ENCODE assay signal across 1 cellular context in genomic region chr14:76904100-76904739, GRCh38.
TF ChIP-seq lines count a peak whose summit lies in the region.

No MANE protein-coding gene starts in this region.

TF ChIP-seq in WTC11, 78 proteins besides CTCF, POLR2A, EP300 and RAD21 (continued from another document):
- TF ChIP-seq SOX15 (CRISPR knock-in tag; IDR thresholded peaks at IDR 0.05) (no peak), NR2C2 (CRISPR knock-in tag; IDR thresholded peaks at IDR 0.05) (no peak)
